20 cellular contexts compared by ENCODE assay signal in the genomic region with DNA sequence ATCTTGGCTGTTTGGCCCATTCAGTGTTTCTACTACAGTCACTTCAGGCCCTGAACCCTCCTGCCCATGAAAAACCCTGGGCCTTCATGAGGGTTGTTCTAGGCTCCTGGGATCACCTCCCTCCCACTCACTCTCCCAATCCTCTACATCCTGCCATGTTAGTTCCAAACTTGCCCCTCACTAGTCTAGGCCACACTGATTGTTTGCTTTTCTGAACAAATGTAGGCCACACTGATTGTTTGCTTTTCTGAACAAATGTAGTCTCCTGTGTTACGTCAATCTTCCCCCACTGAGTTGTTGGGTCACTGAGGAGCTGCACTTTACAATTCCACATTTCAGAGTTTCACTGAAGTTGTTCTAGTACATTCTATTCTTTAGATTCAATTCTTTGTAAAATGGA. TPM values are rescaled to one million over a fixed set of nuclear protein-coding genes. Genes with fewer than 3 reads are reported as not detected.
A peak's percentile ranks its signal among the peaks of the same experiment; 100 is the strongest.
DNase-seq lines count a peak whose midpoint lies in the region; ATAC-seq and TF ChIP-seq lines count a peak whose summit lies in the region.
"Had no signal": no experiment of that assay in that cellular context is flagged by ENCODE, and none has a peak within 500 bp of the region (broad histone marks: within the 10 kb centered on the region; RNA-seq: fewer than 3 reads in every experiment).

No MANE protein-coding gene starts in this region.

- H3K27me3 Mint-ChIP-seq in osteocyte (ENCODE audit: unreplicated experiment) = no peaks in the 10 kb centered on the region
- H3K27me3 Mint-ChIP-seq in stimulated activated naive CD8-positive, alpha-beta T cell treated with anti-CD3 and anti-CD28 coated beads, Interleukin-15, amount 100 ng/mL, for 72 hours = no peaks in the 10 kb centered on the region

- peak; percentile 3 for DNase-seq in Daoy (ENCODE audit: low read depth)
- peak; percentile 81 for DNase-seq in SHP77 treated with DMSO at 0.1 percent for 48 hours (lab: John Stamatoyannopoulos, UW)
- DNase-seq in iris pigment epithelial cell (ENCODE audit: low read depth) = peak; percentile 40
- DNase-seq in osteocyte (ENCODE audit: extremely low spot score, unreplicated experiment) = no peak
- DNase-seq in NCI-H526 treated with DMSO at 0.1 percent for 48 hours (lab: John Stamatoyannopoulos, UW) = no peak
- DNase-seq in stimulated activated naive CD8-positive, alpha-beta T cell treated with anti-CD3 and anti-CD28 coated beads, Interleukin-15, amount 100 ng/mL, for 72 hours = no peak
- DNase-seq in H4 (ENCODE audit: low spot score) = no peak
- DNase-seq: activated CD4-positive, alpha-beta T cell treated with anti-CD3 and anti-CD28 coated beads for 48 hours; activated naive CD4-positive, alpha-beta T cell treated with anti-CD3 and anti-CD28 coated beads, Interleukin-2, amount 50 U/mL, for 16 hours; activated T-cell treated with anti-CD3 and anti-CD28 coated beads, Interleukin-2, amount 50 U/mL, for 72 hours; anterior cingulate cortex; dorsolateral prefrontal cortex; GF-D8; mesendoderm; occipital lobe; stimulated activated CD4-positive, alpha-beta T cell treated with anti-CD3 and anti-CD28 coated beads, Interleukin-4, amount 100 ng/mL, for 24 hours; stimulated activated naive CD4-positive, alpha-beta T cell treated with Interleukin-2 at 50 U/mL for 16 hours; T-helper 2 cell had no signal

- peak overlapping the region; percentile 61 for H3K27ac Mint-ChIP-seq in osteocyte (ENCODE audit: unreplicated experiment)
- H3K27ac Mint-ChIP-seq in stimulated activated naive CD8-positive, alpha-beta T cell treated with anti-CD3 and anti-CD28 coated beads, Interleukin-15, amount 100 ng/mL, for 72 hours = no peak overlapping the region
- H3K27ac Mint-ChIP-seq: activated T-cell treated with anti-CD3 and anti-CD28 coated beads, Interleukin-2, amount 50 U/mL, for 72 hours had no signal

- H3K4me1 Mint-ChIP-seq in osteocyte (ENCODE audit: unreplicated experiment) = peaks cover 10% of the 10 kb centered on the region
- peaks cover 7% of the 10 kb centered on the region for H3K4me1 Mint-ChIP-seq in stimulated activated naive CD8-positive, alpha-beta T cell treated with anti-CD3 and anti-CD28 coated beads, Interleukin-15, amount 100 ng/mL, for 72 hours

- no peak overlapping the region for H3K4me3 Mint-ChIP-seq in osteocyte (ENCODE audit: unreplicated experiment)
- H3K4me3 Mint-ChIP-seq in stimulated activated naive CD8-positive, alpha-beta T cell treated with anti-CD3 and anti-CD28 coated beads, Interleukin-15, amount 100 ng/mL, for 72 hours = no peak overlapping the region
- H3K4me3 Mint-ChIP-seq: activated T-cell treated with anti-CD3 and anti-CD28 coated beads, Interleukin-2, amount 50 U/mL, for 72 hours; CD14-positive monocyte had no signal

- ATAC-seq in stimulated activated naive CD8-positive, alpha-beta T cell treated with anti-CD3 and anti-CD28 coated beads, Interleukin-15, amount 100 ng/mL, for 72 hours = no peak
- ATAC-seq in GM18502 (IDR thresholded peaks at IDR 0.05; ENCODE audit: poor library complexity, unreplicated experiment) = no peak
- ATAC-seq: activated T-cell treated with anti-CD3 and anti-CD28 coated beads, Interleukin-2, amount 50 U/mL, for 72 hours had no signal

- peaks cover 4% of the 10 kb centered on the region for H3K36me3 Mint-ChIP-seq in osteocyte (ENCODE audit: unreplicated experiment)

- H3K9me3 Mint-ChIP-seq in osteocyte (ENCODE audit: unreplicated experiment) = no peaks in the 10 kb centered on the region
- peaks cover 9 to 13% of the 10 kb centered on the region in 2 donors for H3K9me3 Mint-ChIP-seq in stimulated activated naive CD8-positive, alpha-beta T cell treated with anti-CD3 and anti-CD28 coated beads, Interleukin-15, amount 100 ng/mL, for 72 hours

- no peak for TF ChIP-seq CTCF in osteocyte (IDR thresholded peaks at IDR 0.05)

RNA-seq across cellular contexts. Expression of gene ALDH18A1, which starts 5.3 kb away (rescaled TPM):
- 56.6 and 76.3 TPM in 2 replicates for total RNA-seq in Daoy (2014; rRNA removed; shearing (Covaris generic))
- total RNA-seq in osteocyte = 97.3 and 111 TPM in 2 replicates
- total RNA-seq in H4 (2014; rRNA removed; shearing (Covaris generic)) = 78.3 and 80.4 TPM in 2 replicates

RNA-seq across cellular contexts. Expression of gene TCTN3, which starts 31.9 kb away (rescaled TPM):
- 16.9 and 25.2 TPM in 2 replicates for total RNA-seq in Daoy (2014; rRNA removed; shearing (Covaris generic))
- 36.4 and 41.1 TPM in 2 replicates for total RNA-seq in osteocyte
- 46.9 and 57.8 TPM in 2 replicates for total RNA-seq in H4 (2014; rRNA removed; shearing (Covaris generic))

Comparison
In these comparisons a context has a peak if more than half of its experiments do, and no peak if none do; other contexts are left out.
1. DNase-seq: peak in Daoy (single experiment), SHP77 treated with DMSO at 0.1 percent for 48 hours (single experiment) and iris pigment epithelial cell (single experiment); none in osteocyte (single experiment), NCI-H526 treated with DMSO at 0.1 percent for 48 hours (single experiment), stimulated activated naive CD8-positive, alpha-beta T cell treated with anti-CD3 and anti-CD28 coated beads, Interleukin-15, amount 100 ng/mL, for 72 hours (0 of 2) and H4 (single experiment).